24 cellular contexts compared by ENCODE assay signal in the genomic region with DNA sequence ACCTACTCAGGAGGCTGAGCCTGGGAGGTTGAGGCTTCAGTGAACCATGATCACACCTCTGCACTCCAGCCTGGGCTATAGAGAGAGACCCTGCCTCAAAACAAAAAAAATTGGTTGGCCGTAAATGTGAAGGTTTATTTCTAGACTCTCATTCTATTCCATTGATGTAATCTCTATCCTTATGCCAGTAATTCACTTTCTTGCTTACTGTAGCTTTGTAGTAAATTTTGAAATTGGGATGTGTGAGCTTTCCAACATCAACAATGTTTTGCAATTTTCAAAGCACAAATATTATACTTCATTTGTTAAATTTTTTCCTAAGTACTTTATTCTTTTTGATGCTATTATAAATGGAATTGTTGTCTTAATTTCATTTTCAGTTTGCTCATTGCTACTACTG.
"Had no signal": no experiment of that assay in that cellular context is flagged by ENCODE, and none has a peak within 500 bp of the region (broad histone marks: within the 10 kb centered on the region; RNA-seq: fewer than 3 reads in every experiment).

No MANE protein-coding gene starts in this region.

- H3K36me3 ChIP-seq: ovary had no signal

- H3K4me1 Mint-ChIP-seq: immature natural killer cell, nephron progenitor cell had no signal

- H3K9me3 Mint-ChIP-seq: effector memory CD8-positive, alpha-beta T cell; immature natural killer cell; naive thymus-derived CD8-positive, alpha-beta T cell; nephron progenitor cell; stimulated activated effector memory CD8-positive, alpha-beta T cell treated with anti-CD3 and anti-CD28 coated beads, Interleukin-12 subunit alpha, Interleukin-12 subunit beta, amount 100 ng/mL, for 72 hours; type B pancreatic cell had no signal

- H3K4me1 ChIP-seq: lower lobe of right lung, psoas muscle, stomach, testis had no signal

- H3K27me3 ChIP-seq: ovary, stomach, testis, tibial artery had no signal

- H3K4me3 ChIP-seq: lower lobe of right lung, ovary, psoas muscle, skin epidermis, stomach, testis, tibial artery had no signal

- H3K27ac Mint-ChIP-seq: effector memory CD8-positive, alpha-beta T cell; immature natural killer cell; naive thymus-derived CD8-positive, alpha-beta T cell; nephron progenitor cell; stimulated activated effector memory CD8-positive, alpha-beta T cell treated with anti-CD3 and anti-CD28 coated beads, Interleukin-12 subunit alpha, Interleukin-12 subunit beta, amount 100 ng/mL, for 72 hours; type B pancreatic cell had no signal

- DNase-seq: cortex of kidney; effector memory CD8-positive, alpha-beta T cell; hypothalamus; immature natural killer cell; left ventricle myocardium superior; lower lobe of right lung; naive thymus-derived CD8-positive, alpha-beta T cell; nephron progenitor cell; occipital lobe; ovary; posterior cingulate gyrus; psoas muscle; right cardiac atrium; stimulated activated CD4-positive, alpha-beta T cell treated with anti-CD3 and anti-CD28 coated beads, Interleukin-12 subunit alpha, Interleukin-12 subunit beta, amount 100 ng/mL, for 4 hours; stimulated activated CD4-positive, alpha-beta T cell treated with anti-CD3 and anti-CD28 coated beads, Interleukin-1b, Interleukin-23, amount 100 ng/mL, for 48 hours; stimulated activated CD4-positive, alpha-beta T cell treated with anti-CD3 and anti-CD28 coated beads, Interleukin-4, amount 100 ng/mL, for 24 hours; stimulated activated naive CD4-positive, alpha-beta T cell treated with Interleukin-2 at 50 U/mL for 16 hours; stomach; substantia nigra; testis; tibial artery had no signal

- H3K9me3 ChIP-seq: lower lobe of right lung, ovary, psoas muscle, stomach, testis, tibial artery had no signal

- ATAC-seq: effector memory CD8-positive, alpha-beta T cell; left ventricle myocardium superior; lower lobe of right lung; naive thymus-derived CD8-positive, alpha-beta T cell; psoas muscle; right cardiac atrium; stimulated activated effector memory CD8-positive, alpha-beta T cell treated with anti-CD3 and anti-CD28 coated beads, Interleukin-12 subunit alpha, Interleukin-12 subunit beta, amount 100 ng/mL, for 72 hours had no signal

- H3K4me3 Mint-ChIP-seq: effector memory CD8-positive, alpha-beta T cell; immature natural killer cell; naive thymus-derived CD8-positive, alpha-beta T cell; nephron progenitor cell; stimulated activated effector memory CD8-positive, alpha-beta T cell treated with anti-CD3 and anti-CD28 coated beads, Interleukin-12 subunit alpha, Interleukin-12 subunit beta, amount 100 ng/mL, for 72 hours; type B pancreatic cell had no signal

- H3K27me3 Mint-ChIP-seq: effector memory CD8-positive, alpha-beta T cell; naive thymus-derived CD8-positive, alpha-beta T cell; type B pancreatic cell had no signal
